In the genomic region with DNA sequence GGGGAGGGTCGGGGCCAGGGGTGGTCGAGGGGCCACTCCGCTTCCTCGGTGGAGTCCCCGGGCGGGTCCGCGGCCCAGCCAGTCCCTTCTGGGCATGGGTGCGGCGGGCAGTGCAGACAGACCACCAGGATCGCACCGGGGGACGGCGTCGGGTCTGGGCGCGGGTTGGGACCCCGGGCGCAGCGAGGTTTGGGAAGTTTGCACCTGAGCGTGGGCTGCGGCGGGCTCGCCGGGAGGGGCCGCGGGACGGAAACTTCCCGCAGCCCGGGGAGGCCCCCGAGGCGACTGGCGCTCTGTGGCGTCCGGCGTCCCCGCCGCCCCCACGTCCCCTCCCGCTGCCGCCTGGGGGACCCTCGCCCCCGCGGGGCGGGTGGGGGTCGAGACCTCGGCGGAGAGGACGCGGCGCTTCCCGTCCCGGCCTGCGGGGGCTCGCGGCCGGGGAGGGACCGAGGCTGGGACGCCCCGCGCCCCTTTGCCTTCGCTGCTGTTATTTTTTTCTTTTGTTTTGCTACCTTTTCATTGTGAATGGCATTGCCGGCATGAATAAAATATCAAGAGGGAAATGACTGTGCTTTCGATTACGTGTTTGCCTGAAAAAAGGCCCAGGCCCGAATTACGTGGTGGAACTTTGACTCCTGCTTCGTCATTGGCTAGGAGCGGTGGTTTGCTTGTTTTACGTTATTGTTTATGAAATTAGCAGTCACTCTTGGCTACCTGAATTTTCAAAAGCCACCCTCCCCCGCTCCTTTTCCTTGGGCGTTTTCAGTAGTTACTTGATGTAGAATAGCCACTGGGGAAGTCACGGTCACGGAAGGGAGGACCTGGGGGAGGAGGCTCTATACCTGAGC, we compare ENCODE assay signal across 8 cellular contexts. TPM values are rescaled to one million over a fixed set of nuclear protein-coding genes. Genes with fewer than 3 reads are reported as not detected.
DNase-seq lines count a peak whose midpoint lies in the region; ATAC-seq and TF ChIP-seq lines count a peak whose summit lies in the region.

No MANE protein-coding gene starts in this region.

- H3K27ac ChIP-seq in left ventricle myocardium inferior (replicated peaks) (peak overlapping the region; percentile 96), OCI-LY7 (ENCODE audit: low read depth, low read length, poor library complexity, severe bottlenecking) (no peak overlapping the region)

- H2AFZ ChIP-seq in OCI-LY7 (ENCODE audit: low read length), result no peak overlapping the region

- H3K79me2 ChIP-seq in OCI-LY7 (ENCODE audit: insufficient read depth, low read depth, low read length), result no peaks in the 10 kb centered on the region

- POLR2A ChIA-PET in BJ (lab: Charles Lee), result no interaction called here
- POLR2A ChIA-PET in OCI-LY7 (lab: Charles Lee), result interaction anchor here (0.6 kb wide), 1 partner anchor 35 kb away, joined by 4 read pairs; no protein-coding TSS in a partner anchor

- peak overlapping the region; percentile 98 for H3K4me3 Mint-ChIP-seq in activated naive CD8-positive, alpha-beta T cell treated with anti-CD3 and anti-CD28 coated beads, Interleukin-2, amount 50 U/mL, for 24 hours

- H3K36me3 Mint-ChIP-seq in activated naive CD8-positive, alpha-beta T cell treated with anti-CD3 and anti-CD28 coated beads, Interleukin-2, amount 50 U/mL, for 24 hours (ENCODE audit: low read depth), result peaks cover 30% of the 10 kb centered on the region

- H3K4me1 ChIP-seq in left ventricle myocardium inferior (peaks cover 47% of the 10 kb centered on the region), OCI-LY7 (ENCODE audit: insufficient read depth, low read length, poor library complexity, severe bottlenecking) (peaks cover 14% of the 10 kb centered on the region)

- intact Hi-C loops in left ventricle myocardium inferior (cut with micrococcal nuclease), result no loop called here
- intact Hi-C loops in OCI-LY7 (cut with micrococcal nuclease; ENCODE audit: unreplicated experiment), result no loop called here

- H3K36me3 ChIP-seq in BJ (ENCODE audit: control insufficient read depth, insufficient read depth, low read length) (no peaks in the 10 kb centered on the region), left ventricle myocardium inferior (no peaks in the 10 kb centered on the region), OCI-LY7 (ENCODE audit: insufficient read depth, low read length) (no peaks in the 10 kb centered on the region)

- H3K4me3 ChIP-seq in BJ (ENCODE audit: low read depth, low read length) (peak overlapping the region; percentile 96), left ventricle myocardium inferior (peak overlapping the region; percentile 96), retinal pigment epithelial cell (ENCODE audit: low read length) (peak overlapping the region; percentile 87), OCI-LY7 (ENCODE audit: low read depth, low read length, poor library complexity, severe bottlenecking) (no peak overlapping the region)

- H3K27ac Mint-ChIP-seq in activated naive CD8-positive, alpha-beta T cell treated with anti-CD3 and anti-CD28 coated beads, Interleukin-2, amount 50 U/mL, for 24 hours, result peak overlapping the region; percentile 99

- H4K20me1 ChIP-seq in OCI-LY7 (ENCODE audit: insufficient read depth, low read length), result no peaks in the 10 kb centered on the region

- no peaks in the 10 kb centered on the region for H3K9me3 Mint-ChIP-seq in activated naive CD8-positive, alpha-beta T cell treated with anti-CD3 and anti-CD28 coated beads, Interleukin-2, amount 50 U/mL, for 24 hours

- ATAC-seq in GM19351 (IDR thresholded peaks at IDR 0.05; ENCODE audit: unreplicated experiment) (peak; percentile 59), HG03460 (IDR thresholded peaks at IDR 0.05; ENCODE audit: unreplicated experiment) (peak; percentile 42)
- ATAC-seq in activated naive CD8-positive, alpha-beta T cell treated with anti-CD3 and anti-CD28 coated beads, Interleukin-2, amount 50 U/mL, for 24 hours, result peak; percentile 77

- CTCF ChIA-PET in BJ (lab: Yijun Ruan, JAX) (no interaction called here), OCI-LY7 (lab: Charles Lee; ENCODE audit: unreplicated experiment) (no interaction called here)

- TF ChIP-seq CTCF in BJ (IDR thresholded peaks at IDR 0.05; ENCODE audit: insufficient read depth, low read depth, low read length), result no peak
- peak; percentile 29 for TF ChIP-seq CTCF in left ventricle myocardium inferior (IDR thresholded peaks at IDR 0.05; ENCODE audit: borderline replicate concordance)
- TF ChIP-seq CTCF in retinal pigment epithelial cell (conservative IDR thresholded peaks at IDR 0.05; ENCODE audit: low read depth, low read length), result no peak
- no peak for TF ChIP-seq CTCF in OCI-LY7 (conservative IDR thresholded peaks at IDR 0.05; ENCODE audit: low read length)

- H3K9me3 ChIP-seq in left ventricle myocardium inferior (replicated peaks) (no peaks in the 10 kb centered on the region), OCI-LY7 (ENCODE audit: low read length) (no peaks in the 10 kb centered on the region)

- peaks cover 46% of the 10 kb centered on the region for H3K4me1 Mint-ChIP-seq in activated naive CD8-positive, alpha-beta T cell treated with anti-CD3 and anti-CD28 coated beads, Interleukin-2, amount 50 U/mL, for 24 hours

- no peak overlapping the region; the same call in 1 of the 2 replicates for H3K4me2 ChIP-seq in OCI-LY7 (ENCODE audit: low read length)

- no peaks in the 10 kb centered on the region for H3K27me3 ChIP-seq in BJ (ENCODE audit: control insufficient read depth, insufficient read depth, low read length)
- no peaks in the 10 kb centered on the region for H3K27me3 ChIP-seq in left ventricle myocardium inferior (ENCODE audit: low read depth)

- peaks cover 2% of the 10 kb centered on the region for H3K27me3 Mint-ChIP-seq in activated naive CD8-positive, alpha-beta T cell treated with anti-CD3 and anti-CD28 coated beads, Interleukin-2, amount 50 U/mL, for 24 hours

- no peaks in the 10 kb centered on the region for H3K9me2 ChIP-seq in OCI-LY7 (ENCODE audit: insufficient read depth, low read length)

- DNase-seq in BJ (ENCODE audit: low read depth) (no peak), SW 1271 (lab: John Stamatoyannopoulos, UW) (peak; percentile 36 to 56), left ventricle myocardium inferior (peak; percentile 24), retinal pigment epithelial cell (ENCODE audit: low read depth) (peak; percentile 54), OCI-LY7 (ENCODE audit: low spot score) (no peak)
- DNase-seq in activated naive CD8-positive, alpha-beta T cell treated with anti-CD3 and anti-CD28 coated beads, Interleukin-2, amount 50 U/mL, for 24 hours, result peak; percentile 78

- no TSS peak for BruUV-seq in OCI-LY7 (replicated peaks; lab: Mats Ljungman, UMichigan)

RNA-seq across cellular contexts. Expression of gene SNX9, which starts 0.7 kb away (rescaled TPM):
- 74.8 and 75.1 TPM in 2 replicates for polyA plus RNA-seq in BJ (2011; rRNA removed)
- polyA minus RNA-seq in BJ (2011; rRNA and poly(A)+ RNA removed), result 29.7 and 39.0 TPM in 2 replicates
- 31.9 TPM for total RNA-seq in left ventricle myocardium inferior
- not detected in 2 replicates for total RNA-seq in OCI-LY7 (2014; rRNA removed; shearing (Covaris generic))
- total RNA-seq in OCI-LY7 (2022), result not detected in 2 replicates

Comparison
In these comparisons a context has a peak if more than half of its experiments do, and no peak if none do; other contexts are left out.
1. DNase-seq: peak in SW 1271 (2 of 2), activated naive CD8-positive, alpha-beta T cell treated with anti-CD3 and anti-CD28 coated beads, Interleukin-2, amount 50 U/mL, for 24 hours (single experiment), left ventricle myocardium inferior (single experiment) and retinal pigment epithelial cell (single experiment); none in BJ (single experiment) and OCI-LY7 (single experiment).
2. RNA of gene SNX9, which starts 0.7 kb away (total RNA-seq): 31.9 TPM in left ventricle myocardium inferior (single experiment); not detected in OCI-LY7; every median in the first group is over 10 times any median in the second.
3. Peak in every context shown above with its lines, with median percentiles within 50 percentile points of each other: ATAC-seq.